Comparison of ENCODE assay signal across 2 cellular contexts in genomic region chr15:99613481-99613880, GRCh38.
TF ChIP-seq lines count a peak whose summit lies in the region.

No MANE protein-coding gene starts in this region.

TF ChIP-seq in liver, 16 proteins besides CTCF, POLR2A, EP300 and RAD21 (continued from another document):
- no peak for TF ChIP-seq ATF3 (IDR thresholded peaks at IDR 0.05)
- TF ChIP-seq HNF4G (IDR thresholded peaks at IDR 0.05) = no peak
- TF ChIP-seq YY1 (IDR thresholded peaks at IDR 0.05) = no peak
TF ChIP-seq in liver: peak in this region for 0.

TF ChIP-seq in HepG2, 621 proteins besides CTCF, POLR2A, EP300 and RAD21 (continued from another document):
- TF ChIP-seq, protein P1, sequence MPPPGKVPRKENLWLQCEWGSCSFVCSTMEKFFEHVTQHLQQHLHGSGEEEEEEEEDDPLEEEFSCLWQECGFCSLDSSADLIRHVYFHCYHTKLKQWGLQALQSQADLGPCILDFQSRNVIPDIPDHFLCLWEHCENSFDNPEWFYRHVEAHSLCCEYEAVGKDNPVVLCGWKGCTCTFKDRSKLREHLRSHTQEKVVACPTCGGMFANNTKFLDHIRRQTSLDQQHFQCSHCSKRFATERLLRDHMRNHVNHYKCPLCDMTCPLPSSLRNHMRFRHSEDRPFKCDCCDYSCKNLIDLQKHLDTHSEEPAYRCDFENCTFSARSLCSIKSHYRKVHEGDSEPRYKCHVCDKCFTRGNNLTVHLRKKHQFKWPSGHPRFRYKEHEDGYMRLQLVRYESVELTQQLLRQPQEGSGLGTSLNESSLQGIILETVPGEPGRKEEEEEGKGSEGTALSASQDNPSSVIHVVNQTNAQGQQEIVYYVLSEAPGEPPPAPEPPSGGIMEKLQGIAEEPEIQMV (CRISPR knock-in tag; IDR thresholded peaks at IDR 0.05; ENCODE audit: low read depth) = no peak
- no peak for TF ChIP-seq SP5 (CRISPR knock-in tag; IDR thresholded peaks at IDR 0.05; ENCODE audit: borderline replicate concordance, low read depth)
- TF ChIP-seq ZBTB4 (CRISPR knock-in tag; IDR thresholded peaks at IDR 0.05; ENCODE audit: borderline replicate concordance) = no peak
- no peak for TF ChIP-seq NBN (conservative IDR thresholded peaks at IDR 0.05)
- no peak for TF ChIP-seq KAT8 (CRISPR knock-in tag; IDR thresholded peaks at IDR 0.05)
- TF ChIP-seq TOE1 (CRISPR knock-in tag; IDR thresholded peaks at IDR 0.05) = no peak
- no peak for TF ChIP-seq ZNF3 (CRISPR knock-in tag; IDR thresholded peaks at IDR 0.05)
- TF ChIP-seq, protein P2, sequence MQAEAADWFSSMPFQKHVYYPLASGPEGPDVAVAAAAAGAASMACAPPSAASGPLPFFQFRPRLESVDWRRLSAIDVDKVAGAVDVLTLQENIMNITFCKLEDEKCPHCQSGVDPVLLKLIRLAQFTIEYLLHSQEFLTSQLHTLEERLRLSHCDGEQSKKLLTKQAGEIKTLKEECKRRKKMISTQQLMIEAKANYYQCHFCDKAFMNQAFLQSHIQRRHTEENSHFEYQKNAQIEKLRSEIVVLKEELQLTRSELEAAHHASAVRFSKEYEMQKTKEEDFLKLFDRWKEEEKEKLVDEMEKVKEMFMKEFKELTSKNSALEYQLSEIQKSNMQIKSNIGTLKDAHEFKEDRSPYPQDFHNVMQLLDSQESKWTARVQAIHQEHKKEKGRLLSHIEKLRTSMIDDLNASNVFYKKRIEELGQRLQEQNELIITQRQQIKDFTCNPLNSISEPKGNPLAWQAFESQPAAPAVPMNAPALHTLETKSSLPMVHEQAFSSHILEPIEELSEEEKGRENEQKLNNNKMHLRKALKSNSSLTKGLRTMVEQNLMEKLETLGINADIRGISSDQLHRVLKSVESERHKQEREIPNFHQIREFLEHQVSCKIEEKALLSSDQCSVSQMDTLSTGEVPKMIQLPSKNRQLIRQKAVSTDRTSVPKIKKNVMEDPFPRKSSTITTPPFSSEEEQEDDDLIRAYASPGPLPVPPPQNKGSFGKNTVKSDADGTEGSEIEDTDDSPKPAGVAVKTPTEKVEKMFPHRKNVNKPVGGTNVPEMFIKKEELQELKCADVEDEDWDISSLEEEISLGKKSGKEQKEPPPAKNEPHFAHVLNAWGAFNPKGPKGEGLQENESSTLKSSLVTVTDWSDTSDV (CRISPR knock-in tag; IDR thresholded peaks at IDR 0.05) = no peak
- TF ChIP-seq PHB2 (IDR thresholded peaks at IDR 0.05; ENCODE audit: partially characterized antibody) = no peak
- TF ChIP-seq MAFG (CRISPR knock-in tag; IDR thresholded peaks at IDR 0.05) = no peak
- no peak for TF ChIP-seq KAT7 (CRISPR knock-in tag; IDR thresholded peaks at IDR 0.05; ENCODE audit: borderline replicate concordance)
